ENCODE assay signal across 13 cellular contexts in the genomic region with DNA sequence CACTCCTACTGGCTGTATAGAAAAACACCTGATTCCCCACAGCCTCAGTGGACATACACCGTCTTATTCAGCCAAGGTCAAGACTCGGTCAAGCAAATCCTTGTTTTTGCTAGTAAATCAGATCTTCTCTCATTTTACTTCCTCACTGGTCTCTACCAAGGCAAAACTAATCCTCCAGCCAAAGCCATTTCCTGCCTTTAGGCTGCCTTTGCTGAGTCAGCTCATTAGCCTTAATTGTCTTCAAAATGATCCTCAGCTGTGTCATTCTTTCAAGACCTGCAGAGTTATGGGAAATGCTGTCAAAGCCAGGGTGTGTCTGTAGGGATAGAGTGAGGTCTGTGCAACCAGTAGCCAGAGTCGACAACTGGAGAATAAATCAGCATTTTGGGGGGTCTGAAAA.
DNase-seq lines count a peak whose midpoint lies in the region; ATAC-seq, FAIRE-seq and TF ChIP-seq lines count a peak whose summit lies in the region.
"Had no signal": no experiment of that assay in that cellular context is flagged by ENCODE, and none has a peak within 500 bp of the region (broad histone marks: within the 10 kb centered on the region; RNA-seq: fewer than 3 reads in every experiment).

No MANE protein-coding gene starts in this region.

- H3K9me3 ChIP-seq in mammary epithelial cell (replicated peaks; ENCODE audit: insufficient read depth, low read length) (no peaks in the 10 kb centered on the region), HepG2 (ENCODE audit: low read length) (no peaks in the 10 kb centered on the region)
- H3K9me3 ChIP-seq: lower lobe of right lung had no signal

- no peaks in the 10 kb centered on the region for H3K27me3 ChIP-seq in mammary epithelial cell (ENCODE audit: insufficient read depth, low read length)
- no peaks in the 10 kb centered on the region for H3K27me3 ChIP-seq in HepG2 (ENCODE audit: control insufficient read depth in 1 of 2, insufficient read depth in 2 of 2, low read length in 2 of 2)

- FAIRE-seq in HepG2 (lab: Jason Lieb, UNC) = no peak

- no peak for TF ChIP-seq POLR2A in HepG2 (IDR thresholded peaks at IDR 0.05; ENCODE audit: insufficient read depth in 1 of 2, low read depth in 2 of 2, low read length in 2 of 2)

- in situ Hi-C loops in mammary epithelial cell (cut with MboI; ENCODE audit: low sequenced_read_pairs in 2 of 2) (no loop called here), HepG2 (cut with HindIII; ENCODE audit: extremely low pct_ligation_motif_present, low pct_unique_long_range_greater_than_20kb) (no loop called here)

- H3K27ac ChIP-seq in mammary epithelial cell (ENCODE audit: insufficient read depth, low read depth, low read length) (no peak overlapping the region), HepG2 (ENCODE audit: extremely low read length, insufficient read depth, low read length) (no peak overlapping the region)
- H3K27ac ChIP-seq: lower lobe of right lung had no signal

- no peak for TF ChIP-seq EP300 in HepG2 (IDR thresholded peaks at IDR 0.05; ENCODE audit: low read depth in 2 of 2, low read length in 2 of 2)
- no peak for TF ChIP-seq EP300 in HepG2 (CRISPR knock-in tag; IDR thresholded peaks at IDR 0.05; ENCODE audit: borderline replicate concordance)

- BruUV-seq in mammary epithelial cell (replicated peaks; lab: Mats Ljungman, UMichigan) (no TSS peak), HepG2 (replicated peaks; lab: Mats Ljungman, UMichigan) (no TSS peak)

- TF ChIP-seq CTCF in mammary epithelial cell (conservative IDR thresholded peaks at IDR 0.05 in 1 of 2, IDR thresholded peaks at IDR 0.05 in 1 of 2; ENCODE audit: extremely low read depth in 1 of 2, insufficient read depth in 1 of 2, low read depth in 1 of 2, low read length in 2 of 2) = no peak
- TF ChIP-seq CTCF in HepG2 (CRISPR knock-in tag; IDR thresholded peaks at IDR 0.05) = no peak

- dilution Hi-C loops in mammary epithelial cell (cut with HindIII; ENCODE audit: low sequenced_read_pairs) = no loop called here

- H4K20me1 ChIP-seq in mammary epithelial cell (ENCODE audit: insufficient read depth, low read length) = no peaks in the 10 kb centered on the region
- H4K20me1 ChIP-seq in HepG2 (ENCODE audit: insufficient read depth, low read length) = no peaks in the 10 kb centered on the region

- H3K36me3 ChIP-seq in mammary epithelial cell (ENCODE audit: insufficient read depth, low read length) = no peaks in the 10 kb centered on the region
- no peaks in the 10 kb centered on the region for H3K36me3 ChIP-seq in HepG2 (replicated peaks in 1 of 2; ENCODE audit: control insufficient read depth in 1 of 2, insufficient read depth in 2 of 2, low read length in 2 of 2)
- H3K36me3 ChIP-seq: lower lobe of right lung had no signal

- no peak overlapping the region for H3K4me2 ChIP-seq in mammary epithelial cell (ENCODE audit: insufficient read depth, low read depth, low read length)
- H3K4me2 ChIP-seq in HepG2 (ENCODE audit: low read depth, low read length) = no peak overlapping the region

- H2AFZ ChIP-seq in mammary epithelial cell (ENCODE audit: low read depth, low read length) (no peak overlapping the region), HepG2 (ENCODE audit: low read length) (no peak overlapping the region)

- no peak overlapping the region for H3K9ac ChIP-seq in mammary epithelial cell (ENCODE audit: insufficient read depth, low read length)
- no peak overlapping the region for H3K9ac ChIP-seq in HepG2 (ENCODE audit: insufficient read depth, low read depth, low read length)

- H3K4me3 ChIP-seq in mammary epithelial cell (replicated peaks in 1 of 3; ENCODE audit: insufficient read depth in 1 of 3, low read depth in 2 of 3, low read length in 3 of 3) (no peak overlapping the region), HepG2 (replicated peaks in 1 of 3; ENCODE audit: insufficient read depth in 1 of 3, low read depth in 2 of 3, low read length in 3 of 3) (no peak overlapping the region)
- H3K4me3 ChIP-seq: lower lobe of right lung had no signal

- 75% methylated on average over 3 of the region's 3 CpGs for WGBS in mammary epithelial cell (ENCODE audit: low coverage, missing lambda C conversion rate)
- WGBS in HepG2 (ENCODE audit: low lambda C conversion rate) = 26% methylated on average over 3 of the region's 3 CpGs

- POLR2A ChIA-PET in HepG2 (lab: Yijun Ruan, JAX) = no interaction called here

- TF ChIP-seq RAD21 in HepG2 (CRISPR knock-in tag; IDR thresholded peaks at IDR 0.05) = no peak

- intact Hi-C loops in mammary epithelial cell (cut with micrococcal nuclease) (no loop called here), HepG2 (cut with micrococcal nuclease; ENCODE audit: unreplicated experiment) (no loop called here)

- H3K4me1 ChIP-seq in mammary epithelial cell (ENCODE audit: insufficient read depth, low read length) (peaks cover 7% of the 10 kb centered on the region), HepG2 (ENCODE audit: insufficient read depth, low read length) (no peaks in the 10 kb centered on the region)
- H3K4me1 ChIP-seq: lower lobe of right lung had no signal

- H3K79me2 ChIP-seq in mammary epithelial cell (ENCODE audit: insufficient read depth, low read length) (no peaks in the 10 kb centered on the region), HepG2 (ENCODE audit: insufficient read depth, low read length) (no peaks in the 10 kb centered on the region)

- ATAC-seq in HepG2 (no peak), GM18867 (IDR thresholded peaks at IDR 0.05; ENCODE audit: unreplicated experiment) (no peak), HG03460 (IDR thresholded peaks at IDR 0.05; ENCODE audit: unreplicated experiment) (no peak), HG02981 (IDR thresholded peaks at IDR 0.05; ENCODE audit: unreplicated experiment) (no peak), GM18511 (IDR thresholded peaks at IDR 0.05; ENCODE audit: unreplicated experiment) (no peak)
- ATAC-seq: lower lobe of right lung, Panc1 had no signal

- DNase-seq in ELR (ENCODE audit: low read depth) (peak; percentile 17), NCI-H748 treated with DMSO at 0.1 percent for 48 hours (lab: John Stamatoyannopoulos, UW) (peak; percentile 18), mammary epithelial cell (peak; percentile 56), HepG2 (ENCODE audit: low spot score) (no peak)
- DNase-seq: activated naive CD4-positive, alpha-beta T cell treated with anti-CD3 and anti-CD28 coated beads, Interleukin-2, amount 50 U/mL, for 16 hours; CD4-positive, alpha-beta T cell; effector memory CD4-positive, alpha-beta T cell; lower lobe of right lung had no signal

- CTCF ChIA-PET in mammary epithelial cell (lab: Charles Lee; ENCODE audit: low non-redundant PET) (interaction anchor here (0.7 kb wide), 1 partner anchor 87 kb away, joined by 4 read pairs; no protein-coding TSS in a partner anchor), HepG2 (lab: Yijun Ruan, JAX; ENCODE audit: low intra/inter-chr PET ratio, low total read pairs) (no interaction called here)

TF ChIP-seq in HepG2, 621 proteins besides CTCF, POLR2A, EP300 and RAD21:
- peak; percentile 91 to 97 for TF ChIP-seq MAFK (conservative IDR thresholded peaks at IDR 0.05 in 1 of 2, IDR thresholded peaks at IDR 0.05 in 1 of 2; ENCODE audit: low read length in 2 of 2)
- TF ChIP-seq, protein P1, sequence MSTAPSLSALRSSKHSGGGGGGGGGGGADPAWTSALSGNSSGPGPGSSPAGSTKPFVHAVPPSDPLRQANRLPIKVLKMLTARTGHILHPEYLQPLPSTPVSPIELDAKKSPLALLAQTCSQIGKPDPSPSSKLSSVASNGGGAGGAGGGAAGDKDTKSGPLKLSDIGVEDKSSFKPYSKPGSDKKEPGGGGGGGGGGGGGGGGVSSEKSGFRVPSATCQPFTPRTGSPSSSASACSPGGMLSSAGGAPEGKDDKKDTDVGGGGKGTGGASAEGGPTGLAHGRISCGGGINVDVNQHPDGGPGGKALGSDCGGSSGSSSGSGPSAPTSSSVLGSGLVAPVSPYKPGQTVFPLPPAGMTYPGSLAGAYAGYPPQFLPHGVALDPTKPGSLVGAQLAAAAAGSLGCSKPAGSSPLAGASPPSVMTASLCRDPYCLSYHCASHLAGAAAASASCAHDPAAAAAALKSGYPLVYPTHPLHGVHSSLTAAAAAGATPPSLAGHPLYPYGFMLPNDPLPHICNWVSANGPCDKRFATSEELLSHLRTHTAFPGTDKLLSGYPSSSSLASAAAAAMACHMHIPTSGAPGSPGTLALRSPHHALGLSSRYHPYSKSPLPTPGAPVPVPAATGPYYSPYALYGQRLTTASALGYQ (CRISPR knock-in tag; IDR thresholded peaks at IDR 0.05) = no peak
- peak; percentile 94 for TF ChIP-seq MAFF (IDR thresholded peaks at IDR 0.05; ENCODE audit: low read depth, low read length)
TF ChIP-seq in HepG2: peak in this region for 2.
